9 cellular contexts compared by ENCODE assay signal in genomic region chr1:164659621-164660414, GRCh38.
DNase-seq lines count a peak whose midpoint lies in the region; ATAC-seq, FAIRE-seq and TF ChIP-seq lines count a peak whose summit lies in the region.
"Had no signal": no experiment of that assay in that cellular context is flagged by ENCODE, and none has a peak within 500 bp of the region (broad histone marks: within the 10 kb centered on the region; RNA-seq: fewer than 3 reads in every experiment).

No MANE protein-coding gene starts in this region.

- H3K9ac ChIP-seq in H1 (replicated peaks in 1 of 4; ENCODE audit: extremely low read depth in 1 of 4, low read depth in 3 of 4, low read length in 3 of 4) (0 out of 7 replicates have a peak overlapping the region, but pooled peaks of 1 of the 4 experiments have one; percentile 18), parathyroid adenoma (no peak overlapping the region)

- POLR2A ChIA-PET in H1 (lab: Charles Lee; ENCODE audit: partially characterized antibody), result interaction anchor here (0.6 to 2.0 kb wide), 3 partner anchors 11 to 101 kb away, joined by 3 to 6 read pairs (median 3); partner anchors contain the start of gene PBX1

- H2BK15ac ChIP-seq in H1 (ENCODE audit: low read length), result no peak overlapping the region

- TF ChIP-seq EP300 in H1 (IDR thresholded peaks at IDR 0.05; ENCODE audit: borderline replicate concordance in 1 of 2, low read depth in 2 of 2, low read length in 2 of 2), result no peak

- 0 out of 2 replicates have a peak overlapping the region, but pooled peaks have one; percentile 1 for H2AK5ac ChIP-seq in H1 (ENCODE audit: low read depth, low read length)

- H3K27me3 Mint-ChIP-seq in activated T-cell treated with anti-CD3 and anti-CD28 coated beads, Interleukin-2, amount 50 U/mL, for 24 hours, result no peaks in the 10 kb centered on the region

- no peak overlapping the region for H3K14ac ChIP-seq in H1 (ENCODE audit: insufficient read length)

- H3K27ac ChIP-seq in H1 (ENCODE audit: low read depth, low read length), result peak overlapping the region; percentile 60
- peak overlapping the region; percentile 51 for H3K27ac ChIP-seq in parathyroid adenoma

- H3K4me3 Mint-ChIP-seq in activated T-cell treated with anti-CD3 and anti-CD28 coated beads, Interleukin-2, amount 50 U/mL, for 24 hours, result no peak overlapping the region

- TF ChIP-seq CTCF in H1 (IDR thresholded peaks at IDR 0.05; ENCODE audit: control extremely low read depth in 1 of 3, insufficient read depth in 1 of 3, low read depth in 1 of 3, low read length in 3 of 3), result no peak
- TF ChIP-seq CTCF in parathyroid adenoma (IDR thresholded peaks at IDR 0.05), result no peak

- FAIRE-seq in H1 (lab: Jason Lieb, UNC), result peak; percentile 81
- FAIRE-seq: urothelium cell line had no signal

- no peak overlapping the region for H2BK12ac ChIP-seq in H1 (ENCODE audit: low read depth, low read length)

- H3K79me1 ChIP-seq in H1 (ENCODE audit: low read depth, low read length), result peaks cover 23% of the 10 kb centered on the region

- H4K20me1 ChIP-seq in H1 (replicated peaks in 1 of 2; ENCODE audit: control insufficient read depth in 1 of 2, insufficient read depth in 2 of 2, low read length in 2 of 2), result peaks cover 17 to 18% of the 10 kb centered on the region in 2 experiments

- no peak overlapping the region for H2BK20ac ChIP-seq in H1 (ENCODE audit: low read length)

- H3K4me3 ChIP-seq in H1 (ENCODE audit: extremely low read depth in 1 of 4, insufficient read depth in 2 of 4, low read depth in 3 of 4, low read length in 4 of 4) (peak overlapping the region in 1 of 4 experiments; percentile 32; a peak in 1 of 8 replicates), parathyroid adenoma (ENCODE audit: low read depth, low read length) (no peak overlapping the region)

- no peaks in the 10 kb centered on the region for H3K9me3 Mint-ChIP-seq in activated T-cell treated with anti-CD3 and anti-CD28 coated beads, Interleukin-2, amount 50 U/mL, for 24 hours

- peaks cover 13% of the 10 kb centered on the region for H3K4me1 Mint-ChIP-seq in activated T-cell treated with anti-CD3 and anti-CD28 coated beads, Interleukin-2, amount 50 U/mL, for 24 hours (ENCODE audit: low read depth)

- H3K36me3 ChIP-seq in H1 (ENCODE audit: control insufficient read depth in 2 of 4, insufficient read depth in 4 of 4, low read length in 3 of 4), result no peaks in the 10 kb centered on the region
- no peaks in the 10 kb centered on the region for H3K36me3 ChIP-seq in parathyroid adenoma (ENCODE audit: control insufficient read depth, insufficient read depth, low read length)

- DNase-seq in H1 (ENCODE audit: low read depth in 1 of 2, low spot score in 2 of 2) (no peak), NCI-H2107 (lab: John Stamatoyannopoulos, UW) (no peak)
- DNase-seq in stimulated activated CD4-positive, alpha-beta T cell treated with anti-CD3 and anti-CD28 coated beads, Interleukin-2, amount 100 ng/mL, for 48 hours, result no peak
- DNase-seq in activated T-cell treated with anti-CD3 and anti-CD28 coated beads, Interleukin-2, amount 50 U/mL, for 24 hours, result no peak
- no peak for DNase-seq in stimulated activated CD4-positive, alpha-beta T cell treated with anti-CD3 and anti-CD28 coated beads, Interleukin-4, amount 100 ng/mL, for 24 hours

- H4K91ac ChIP-seq in H1 (replicated peaks; ENCODE audit: insufficient read length, low read length), result no peak overlapping the region

- no peak overlapping the region for H4K5ac ChIP-seq in H1 (ENCODE audit: insufficient read length, low read depth, low read length)

- H3K23ac ChIP-seq in H1 (ENCODE audit: insufficient read length), result no peak overlapping the region

- H3K4me1 ChIP-seq in H1 (replicated peaks in 1 of 4; ENCODE audit: control insufficient read depth in 3 of 4, insufficient read depth in 4 of 4, low read length in 3 of 4) (peaks cover 6 to 17% (median 16%) of the 10 kb centered on the region in 4 experiments; a peak in 6 of 7 replicates), parathyroid adenoma (peaks cover 14% of the 10 kb centered on the region)

- no peak overlapping the region for H3K27ac Mint-ChIP-seq in activated T-cell treated with anti-CD3 and anti-CD28 coated beads, Interleukin-2, amount 50 U/mL, for 24 hours

- H3K36me3 Mint-ChIP-seq in activated T-cell treated with anti-CD3 and anti-CD28 coated beads, Interleukin-2, amount 50 U/mL, for 24 hours (ENCODE audit: low read depth), result no peaks in the 10 kb centered on the region

- 72% methylated on average over 4 of the region's 4 CpGs; no CpG with 5 or more reads in 1 of the 2 experiments for WGBS in H1 (ENCODE audit: extremely low coverage in 1 of 2, insufficient coverage in 1 of 2, insufficient read length in 1 of 2, insufficient replicate concordance in 2 of 2, low coverage in 1 of 2, low lambda C conversion rate in 2 of 2, missing lambda C conversion rate in 1 of 2), 2 experiments

- H3K56ac ChIP-seq in H1 (replicated peaks; ENCODE audit: insufficient read length, low read depth, low read length), result no peak overlapping the region

- H3K4me2 ChIP-seq in H1 (ENCODE audit: insufficient read depth in 1 of 2, low read depth in 2 of 2, low read length in 2 of 2) (peak overlapping the region; percentile 33 to 61; a peak in 3 of 4 replicates), parathyroid adenoma (ENCODE audit: low read length) (peak overlapping the region; percentile 23)

- H3K27me3 ChIP-seq in H1 (replicated peaks in 1 of 4; ENCODE audit: control insufficient read depth in 3 of 4, extremely low read depth in 1 of 4, insufficient read depth in 3 of 4, low read length in 3 of 4), result no peaks in the 10 kb centered on the region
- H3K27me3 ChIP-seq in parathyroid adenoma (ENCODE audit: control insufficient read depth, insufficient read depth, low read length), result no peaks in the 10 kb centered on the region

- 0 out of 2 replicates have a peak overlapping the region, but pooled peaks have one; percentile 3 for H2BK5ac ChIP-seq in H1 (ENCODE audit: low read depth, low read length)

- H3K9me3 ChIP-seq in H1 (ENCODE audit: insufficient read depth in 2 of 2, low read depth in 1 of 2, low read length in 1 of 2) (no peaks in the 10 kb centered on the region), parathyroid adenoma (ENCODE audit: control insufficient read depth, low read length) (no peaks in the 10 kb centered on the region)

- no peak for TF ChIP-seq RAD21 in H1 (IDR thresholded peaks at IDR 0.05 in 1 of 2, conservative IDR thresholded peaks at IDR 0.05 in 1 of 2; ENCODE audit: low read depth in 2 of 2, low read length in 2 of 2)

- H2AFZ ChIP-seq in H1 (ENCODE audit: low read length), result no peak overlapping the region
- H2AFZ ChIP-seq in parathyroid adenoma, result no peak overlapping the region

- TF ChIP-seq POLR2A in H1 (IDR thresholded peaks at IDR 0.05; ENCODE audit: control extremely low read depth in 1 of 2, low read depth in 2 of 2, low read length in 2 of 2), result no peak

- ATAC-seq in GM19025 (IDR thresholded peaks at IDR 0.05; ENCODE audit: low read depth, unreplicated experiment) (peak; percentile 1), HG03432 (IDR thresholded peaks at IDR 0.05; ENCODE audit: unreplicated experiment) (peak; percentile 16)

- H4K8ac ChIP-seq in H1 (ENCODE audit: extremely low read depth, insufficient read depth, low read length), result no peak overlapping the region; the same call in 1 of the 2 replicates

- CTCF ChIA-PET in H1 (lab: Charles Lee; ENCODE audit: partially characterized antibody), result interaction anchor here (0.6 to 4.0 kb wide), 13 partner anchors 9 to 149 kb away, joined by 3 to 16 read pairs (median 3); no protein-coding TSS in a partner anchor

- peaks cover 15 to 96% of the 10 kb centered on the region in 2 experiments for H3K79me2 ChIP-seq in H1 (ENCODE audit: control insufficient read depth in 1 of 2, insufficient read depth in 2 of 2, low read length in 2 of 2)
- peaks cover 9% of the 10 kb centered on the region for H3K79me2 ChIP-seq in parathyroid adenoma

- no peaks in the 10 kb centered on the region for H3K23me2 ChIP-seq in H1 (ENCODE audit: low read depth, low read length)

- no peak overlapping the region for H2BK120ac ChIP-seq in H1 (replicated peaks; ENCODE audit: low read depth, low read length)

- H3K4ac ChIP-seq in H1 (replicated peaks; ENCODE audit: insufficient read length, low read depth, low read length), result peak overlapping the region; percentile 22

- no peak overlapping the region for H3K18ac ChIP-seq in H1 (ENCODE audit: extremely low read depth, low read length)

TF ChIP-seq in H1, 55 proteins besides CTCF, POLR2A, EP300 and RAD21 (continues in another document):
- TF ChIP-seq ASH2L (IDR thresholded peaks at IDR 0.05; ENCODE audit: low read length) (peak; percentile 92), KDM4A (IDR thresholded peaks at IDR 0.05; ENCODE audit: low read depth, low read length, severe bottlenecking) (no peak), BCL11A (IDR thresholded peaks at IDR 0.05; ENCODE audit: low read depth in 2 of 2, low read length in 2 of 2) (no peak), CBX5 (IDR thresholded peaks at IDR 0.05; ENCODE audit: low read depth, low read length) (no peak), SAP30 (IDR thresholded peaks at IDR 0.05; ENCODE audit: insufficient read depth, insufficient replicate concordance, low read length) (no peak), CHD2 (IDR thresholded peaks at IDR 0.05; ENCODE audit: low read length) (no peak), KDM1A (IDR thresholded peaks at IDR 0.05; ENCODE audit: borderline replicate concordance, low read length) (no peak), CREB1 (IDR thresholded peaks at IDR 0.05) (no peak), RFX5 (IDR thresholded peaks at IDR 0.05; ENCODE audit: borderline replicate concordance, low read depth, low read length) (no peak)
- TF ChIP-seq, protein P1, sequence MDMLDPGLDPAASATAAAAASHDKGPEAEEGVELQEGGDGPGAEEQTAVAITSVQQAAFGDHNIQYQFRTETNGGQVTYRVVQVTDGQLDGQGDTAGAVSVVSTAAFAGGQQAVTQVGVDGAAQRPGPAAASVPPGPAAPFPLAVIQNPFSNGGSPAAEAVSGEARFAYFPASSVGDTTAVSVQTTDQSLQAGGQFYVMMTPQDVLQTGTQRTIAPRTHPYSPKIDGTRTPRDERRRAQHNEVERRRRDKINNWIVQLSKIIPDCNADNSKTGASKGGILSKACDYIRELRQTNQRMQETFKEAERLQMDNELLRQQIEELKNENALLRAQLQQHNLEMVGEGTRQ (IDR thresholded peaks at IDR 0.05; ENCODE audit: low read length), result no peak
- TF ChIP-seq, protein P2, sequence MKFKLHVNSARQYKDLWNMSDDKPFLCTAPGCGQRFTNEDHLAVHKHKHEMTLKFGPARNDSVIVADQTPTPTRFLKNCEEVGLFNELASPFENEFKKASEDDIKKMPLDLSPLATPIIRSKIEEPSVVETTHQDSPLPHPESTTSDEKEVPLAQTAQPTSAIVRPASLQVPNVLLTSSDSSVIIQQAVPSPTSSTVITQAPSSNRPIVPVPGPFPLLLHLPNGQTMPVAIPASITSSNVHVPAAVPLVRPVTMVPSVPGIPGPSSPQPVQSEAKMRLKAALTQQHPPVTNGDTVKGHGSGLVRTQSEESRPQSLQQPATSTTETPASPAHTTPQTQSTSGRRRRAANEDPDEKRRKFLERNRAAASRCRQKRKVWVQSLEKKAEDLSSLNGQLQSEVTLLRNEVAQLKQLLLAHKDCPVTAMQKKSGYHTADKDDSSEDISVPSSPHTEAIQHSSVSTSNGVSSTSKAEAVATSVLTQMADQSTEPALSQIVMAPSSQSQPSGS (IDR thresholded peaks at IDR 0.05; ENCODE audit: low read length), result peak; percentile 83; the same call in 1 of the 2 replicates
